8 cellular contexts compared by ENCODE assay signal in the genomic region with DNA sequence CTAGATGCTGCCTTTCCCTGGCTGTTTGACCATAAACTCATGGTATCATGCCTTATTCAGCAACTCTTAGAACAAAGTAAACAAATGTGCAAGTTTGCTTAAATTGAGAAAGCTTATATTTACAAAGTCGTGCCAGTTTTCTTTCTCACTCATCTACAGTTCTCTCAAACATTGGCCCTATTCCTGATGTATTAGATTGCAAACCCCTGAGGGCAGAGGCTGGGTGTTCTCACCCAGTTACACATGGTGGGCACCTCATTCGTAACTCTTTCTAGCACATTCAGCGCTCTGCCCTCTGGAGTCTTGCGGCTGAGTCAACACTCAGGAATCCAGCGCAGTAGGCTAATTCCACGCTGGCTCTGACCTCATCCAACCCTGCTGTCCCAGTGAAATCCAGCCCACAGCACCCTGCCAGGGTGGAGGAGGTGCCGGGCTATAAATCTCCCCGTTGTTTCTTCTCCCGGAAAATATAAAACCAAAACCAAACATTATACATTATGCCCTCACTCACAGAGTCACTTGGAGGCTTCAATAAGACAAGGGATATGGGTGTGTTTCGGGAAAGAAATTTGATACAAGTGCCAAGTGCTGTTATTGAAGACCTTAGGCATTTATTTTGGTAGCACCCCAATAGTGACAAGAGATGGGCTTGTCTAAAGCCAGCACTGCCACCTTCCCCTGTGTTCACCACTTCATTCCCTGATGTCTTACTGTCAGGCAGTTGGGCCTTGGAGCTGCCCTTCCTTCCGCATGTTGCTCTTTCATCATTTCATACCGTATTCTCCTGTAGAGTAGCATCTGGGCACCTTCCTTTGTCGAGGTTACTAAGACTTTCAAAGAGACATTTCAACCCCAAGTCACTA.
DNase-seq lines count a peak whose midpoint lies in the region; ATAC-seq and TF ChIP-seq lines count a peak whose summit lies in the region.

No MANE protein-coding gene starts in this region.

- no peaks in the 10 kb centered on the region for H3K9me3 Mint-ChIP-seq in stimulated activated naive CD8-positive, alpha-beta T cell treated with anti-CD3 and anti-CD28 coated beads, Interleukin-15, amount 100 ng/mL, for 72 hours
- no peaks in the 10 kb centered on the region for H3K9me3 Mint-ChIP-seq in effector memory CD8-positive, alpha-beta T cell

- 24% methylated on average over 13 of the region's 13 CpGs for WGBS in prostate gland

- intact Hi-C loops in prostate gland (cut with DNase I): loop anchor here (5.0 kb wide), 2 partner anchors 52 to 162 kb away; no protein-coding TSS in a partner anchor

- peak overlapping the region; percentile 69 to 72 for H3K27ac ChIP-seq in prostate gland

- H3K9me3 ChIP-seq in prostate gland: no peaks in the 10 kb centered on the region

- no peak for TF ChIP-seq POLR2A in prostate gland (IDR thresholded peaks at IDR 0.05)

- no peaks in the 10 kb centered on the region for H3K27me3 ChIP-seq in prostate gland (replicated peaks; ENCODE audit: insufficient read depth)

- no peaks in the 10 kb centered on the region for H3K36me3 ChIP-seq in prostate gland

- ATAC-seq in HG03520 (IDR thresholded peaks at IDR 0.05; ENCODE audit: unreplicated experiment): no peak
- ATAC-seq in stimulated activated naive CD8-positive, alpha-beta T cell treated with anti-CD3 and anti-CD28 coated beads, Interleukin-15, amount 100 ng/mL, for 72 hours: no peak
- no peak for ATAC-seq in effector memory CD8-positive, alpha-beta T cell (replicated peaks)

- no peaks in the 10 kb centered on the region for H3K27me3 Mint-ChIP-seq in stimulated activated naive CD8-positive, alpha-beta T cell treated with anti-CD3 and anti-CD28 coated beads, Interleukin-15, amount 100 ng/mL, for 72 hours
- H3K27me3 Mint-ChIP-seq in effector memory CD8-positive, alpha-beta T cell: no peaks in the 10 kb centered on the region

- TF ChIP-seq CTCF in fibroblast of pulmonary artery (IDR thresholded peaks at IDR 0.05; ENCODE audit: low read length, missing control alignments) (no peak), prostate gland (IDR thresholded peaks at IDR 0.05) (no peak)

- H3K4me3 ChIP-seq in fibroblast of pulmonary artery (replicated peaks; ENCODE audit: low read depth, low read length): no peak overlapping the region
- H3K4me3 ChIP-seq in prostate gland: no peak overlapping the region

- no peak overlapping the region for H3K27ac Mint-ChIP-seq in stimulated activated naive CD8-positive, alpha-beta T cell treated with anti-CD3 and anti-CD28 coated beads, Interleukin-15, amount 100 ng/mL, for 72 hours
- no peak overlapping the region for H3K27ac Mint-ChIP-seq in effector memory CD8-positive, alpha-beta T cell

- H3K4me1 Mint-ChIP-seq in stimulated activated naive CD8-positive, alpha-beta T cell treated with anti-CD3 and anti-CD28 coated beads, Interleukin-15, amount 100 ng/mL, for 72 hours: peaks cover 6% of the 10 kb centered on the region
- H3K4me1 Mint-ChIP-seq in effector memory CD8-positive, alpha-beta T cell (ENCODE audit: low read depth in 2 of 2): peaks cover 0 to 5% of the 10 kb centered on the region in 2 donors

- DNase-seq in DMS153 (lab: John Stamatoyannopoulos, UW): peak; percentile 62
- peak; percentile 96 for DNase-seq in fibroblast of pulmonary artery (ENCODE audit: low read depth)
- DNase-seq in prostate gland (ENCODE audit: low spot score): peak; percentile 90
- DNase-seq in stimulated activated naive CD8-positive, alpha-beta T cell treated with anti-CD3 and anti-CD28 coated beads, Interleukin-15, amount 100 ng/mL, for 72 hours: no peak
- no peak for DNase-seq in mesenteric fat pad (ENCODE audit: low spot score)
- no peak for DNase-seq in effector memory CD8-positive, alpha-beta T cell

- H3K4me1 ChIP-seq in prostate gland (replicated peaks): peaks cover 3% of the 10 kb centered on the region

- no peak overlapping the region for H3K4me3 Mint-ChIP-seq in stimulated activated naive CD8-positive, alpha-beta T cell treated with anti-CD3 and anti-CD28 coated beads, Interleukin-15, amount 100 ng/mL, for 72 hours
- H3K4me3 Mint-ChIP-seq in effector memory CD8-positive, alpha-beta T cell: no peak overlapping the region

- no peaks in the 10 kb centered on the region for H3K36me3 Mint-ChIP-seq in effector memory CD8-positive, alpha-beta T cell (ENCODE audit: insufficient read depth)

TF ChIP-seq in PFSK-1, 5 proteins besides CTCF, POLR2A, EP300 and RAD21:
- TF ChIP-seq FOXP2 (optimal IDR thresholded peaks at IDR 0.05; ENCODE audit: borderline replicate concordance, extremely low read depth, extremely low read length, insufficient read depth): peak; percentile 33
- no peak for TF ChIP-seq POLR2AphosphoS5 (IDR thresholded peaks at IDR 0.05; ENCODE audit: low read depth, low read length)

Comparison
In these comparisons a context has a peak if more than half of its experiments do, and no peak if none do; other contexts are left out.
1. DNase-seq: peak in DMS153 (single experiment), fibroblast of pulmonary artery (single experiment) and prostate gland (single experiment); none in stimulated activated naive CD8-positive, alpha-beta T cell treated with anti-CD3 and anti-CD28 coated beads, Interleukin-15, amount 100 ng/mL, for 72 hours (0 of 2), mesenteric fat pad (single experiment) and effector memory CD8-positive, alpha-beta T cell (0 of 3).